ENCODE assay signal across 11 cellular contexts in genomic region chr15:75785771-75786563, GRCh38. TPM values are rescaled to one million over a fixed set of nuclear protein-coding genes. Genes with fewer than 3 reads are reported as not detected.
DNase-seq lines count a peak whose midpoint lies in the region; ATAC-seq and TF ChIP-seq lines count a peak whose summit lies in the region.
"Had no signal": no experiment of that assay in that cellular context is flagged by ENCODE, and none has a peak within 500 bp of the region (broad histone marks: within the 10 kb centered on the region; RNA-seq: fewer than 3 reads in every experiment).

No MANE protein-coding gene starts in this region.

- no peaks in the 10 kb centered on the region for H3K4me1 ChIP-seq in NT2/D1 (ENCODE audit: insufficient read depth, insufficient read length)

- H3K4me1 Mint-ChIP-seq in activated T-cell treated with anti-CD3 and anti-CD28 coated beads, Interleukin-2, amount 50 U/mL, for 24 hours (ENCODE audit: low read depth), result no peaks in the 10 kb centered on the region
- H3K4me1 Mint-ChIP-seq in activated T-cell treated with anti-CD3 and anti-CD28 coated beads, Interleukin-2, amount 50 U/mL, for 72 hours (ENCODE audit: low read depth), result no peaks in the 10 kb centered on the region
- H3K4me1 Mint-ChIP-seq in type B pancreatic cell (ENCODE audit: unreplicated experiment), result peaks cover 5% of the 10 kb centered on the region

- H3K9me3 Mint-ChIP-seq in activated T-cell treated with anti-CD3 and anti-CD28 coated beads, Interleukin-2, amount 50 U/mL, for 24 hours, result no peaks in the 10 kb centered on the region
- no peaks in the 10 kb centered on the region for H3K9me3 Mint-ChIP-seq in activated T-cell treated with anti-CD3 and anti-CD28 coated beads, Interleukin-2, amount 50 U/mL, for 72 hours
- H3K9me3 Mint-ChIP-seq in type B pancreatic cell, result no peaks in the 10 kb centered on the region

- H3K4me3 Mint-ChIP-seq in activated T-cell treated with anti-CD3 and anti-CD28 coated beads, Interleukin-2, amount 50 U/mL, for 24 hours, result no peak overlapping the region
- H3K4me3 Mint-ChIP-seq in activated T-cell treated with anti-CD3 and anti-CD28 coated beads, Interleukin-2, amount 50 U/mL, for 72 hours, result no peak overlapping the region
- H3K4me3 Mint-ChIP-seq in type B pancreatic cell, result peak overlapping the region; percentile 44

- peak overlapping the region; percentile 72 for H3K9ac ChIP-seq in NT2/D1 (ENCODE audit: insufficient read length, low read depth)

- no peaks in the 10 kb centered on the region for H3K36me3 ChIP-seq in NT2/D1 (ENCODE audit: insufficient read depth, insufficient read length, low read length)

- peaks cover 63% of the 10 kb centered on the region for H3K27me3 ChIP-seq in NT2/D1 (ENCODE audit: insufficient read depth, insufficient read length)

- no peaks in the 10 kb centered on the region for H3K36me3 Mint-ChIP-seq in activated T-cell treated with anti-CD3 and anti-CD28 coated beads, Interleukin-2, amount 50 U/mL, for 24 hours (ENCODE audit: low read depth)
- H3K36me3 Mint-ChIP-seq in activated T-cell treated with anti-CD3 and anti-CD28 coated beads, Interleukin-2, amount 50 U/mL, for 72 hours (ENCODE audit: insufficient read depth in 2 of 2), result no peaks in the 10 kb centered on the region
- H3K36me3 Mint-ChIP-seq in type B pancreatic cell, result no peaks in the 10 kb centered on the region

- peaks cover 23% of the 10 kb centered on the region for H3K27me3 Mint-ChIP-seq in activated T-cell treated with anti-CD3 and anti-CD28 coated beads, Interleukin-2, amount 50 U/mL, for 24 hours
- peaks cover 19% of the 10 kb centered on the region for H3K27me3 Mint-ChIP-seq in activated T-cell treated with anti-CD3 and anti-CD28 coated beads, Interleukin-2, amount 50 U/mL, for 72 hours (ENCODE audit: low read depth)
- peaks cover 50% of the 10 kb centered on the region for H3K27me3 Mint-ChIP-seq in type B pancreatic cell

- DNase-seq in activated T-cell treated with anti-CD3 and anti-CD28 coated beads, Interleukin-2, amount 50 U/mL, for 24 hours, result peak; percentile 19
- no peak for DNase-seq in activated T-cell treated with anti-CD3 and anti-CD28 coated beads, Interleukin-2, amount 50 U/mL, for 72 hours
- DNase-seq in NT2/D1 (ENCODE audit: low read depth, low spot score) (peak; percentile 51), fibroblast of mammary gland (ENCODE audit: low read depth) (no peak), type B pancreatic cell (ENCODE audit: extremely low spot score, unreplicated experiment) (peak; percentile 71), mucosa of gallbladder (ENCODE audit: low spot score) (no peak)
- DNase-seq: activated naive CD4-positive, alpha-beta T cell treated with Interleukin-2 at 50 U/mL for 16 hours; kidney; NCI-H510A treated with DMSO at 0.1 percent for 48 hours had no signal

- H3K27ac Mint-ChIP-seq in activated T-cell treated with anti-CD3 and anti-CD28 coated beads, Interleukin-2, amount 50 U/mL, for 24 hours, result no peak overlapping the region
- H3K27ac Mint-ChIP-seq in activated T-cell treated with anti-CD3 and anti-CD28 coated beads, Interleukin-2, amount 50 U/mL, for 72 hours, result no peak overlapping the region
- no peak overlapping the region for H3K27ac Mint-ChIP-seq in type B pancreatic cell

- H3K9me3 ChIP-seq in NT2/D1 (ENCODE audit: insufficient read depth, low read length), result no peaks in the 10 kb centered on the region

- TF ChIP-seq CTCF in fibroblast of mammary gland (conservative IDR thresholded peaks at IDR 0.05; ENCODE audit: control insufficient read depth, insufficient read depth, low read depth, low read length) (peak; percentile 6), type B pancreatic cell (conservative IDR thresholded peaks at IDR 0.05) (peak; percentile 62)

- H3K4me3 ChIP-seq in NT2/D1 (ENCODE audit: insufficient read length, low read depth) (peak overlapping the region; percentile 57), fibroblast of mammary gland (ENCODE audit: control insufficient read depth, low read depth, low read length) (no peak overlapping the region)

- ATAC-seq in activated T-cell treated with anti-CD3 and anti-CD28 coated beads, Interleukin-2, amount 50 U/mL, for 72 hours (replicated peaks in 1 of 2), result no peak
- ATAC-seq in HG03280 (IDR thresholded peaks at IDR 0.05; ENCODE audit: unreplicated experiment) (no peak), GM18498 (IDR thresholded peaks at IDR 0.05; ENCODE audit: unreplicated experiment) (no peak)

RNA-seq across cellular contexts. Expression of gene UBE2Q2, which starts 57.3 kb away (rescaled TPM):
- 10 to 100 TPM; 16.1 to 20.7 TPM for total RNA-seq in activated T-cell treated with anti-CD3 and anti-CD28 coated beads, Interleukin-2, amount 50 U/mL, for 72 hours
- total RNA-seq in type B pancreatic cell (ENCODE audit: low replicate concordance), result 26.7 and 31.3 TPM in 2 replicates
- total RNA-seq in mucosa of gallbladder, result 33.7 TPM

Comparison
In these comparisons a context has a peak if more than half of its experiments do, and no peak if none do; other contexts are left out.
1. DNase-seq: peak in activated T-cell treated with anti-CD3 and anti-CD28 coated beads, Interleukin-2, amount 50 U/mL, for 24 hours (single experiment), NT2/D1 (single experiment) and type B pancreatic cell (single experiment); none in activated T-cell treated with anti-CD3 and anti-CD28 coated beads, Interleukin-2, amount 50 U/mL, for 72 hours (0 of 2), fibroblast of mammary gland (single experiment) and mucosa of gallbladder (single experiment).